ENCODE assay signal across 8 cellular contexts in genomic region chrX:150365051-150365952, GRCh38. TPM values are rescaled to one million over a fixed set of nuclear protein-coding genes. Genes with fewer than 3 reads are reported as not detected.
DNase-seq lines count a peak whose midpoint lies in the region; ATAC-seq and TF ChIP-seq lines count a peak whose summit lies in the region.

No MANE protein-coding gene starts in this region.

- TF ChIP-seq CTCF in HFF-Myc (IDR thresholded peaks at IDR 0.05; ENCODE audit: low read depth, low read length, missing control alignments): peak; percentile 44
- TF ChIP-seq CTCF in RWPE2 (IDR thresholded peaks at IDR 0.05; ENCODE audit: poor library complexity, severe bottlenecking): peak; percentile 43
- no peak for TF ChIP-seq CTCF in omental fat pad (IDR thresholded peaks at IDR 0.05)

- H3K4me1 ChIP-seq in RWPE2 (ENCODE audit: insufficient read depth, poor library complexity, severe bottlenecking) (no peaks in the 10 kb centered on the region), aorta (ENCODE audit: control insufficient read depth in 1 of 2, insufficient read depth in 2 of 2, low read length in 2 of 2) (no peaks in the 10 kb centered on the region)

- peaks cover 16% of the 10 kb centered on the region for H3K27me3 ChIP-seq in RWPE2 (ENCODE audit: insufficient read depth, poor library complexity, severe bottlenecking)
- no peaks in the 10 kb centered on the region for H3K27me3 ChIP-seq in aorta (ENCODE audit: control insufficient read depth in 1 of 2, insufficient read depth in 2 of 2, low read length in 1 of 2)

- H3K27ac ChIP-seq in RWPE2 (ENCODE audit: poor library complexity, severe bottlenecking): no peak overlapping the region
- H3K27ac ChIP-seq in aorta (ENCODE audit: low read depth in 1 of 2, low read length in 2 of 2): peak overlapping the region; percentile 10 to 88

- H3K4me3 ChIP-seq in HFF-Myc (replicated peaks; ENCODE audit: low read depth, low read length): peak overlapping the region; percentile 56
- H3K4me3 ChIP-seq in RWPE2 (ENCODE audit: severe bottlenecking): peak overlapping the region; percentile 38
- H3K4me3 ChIP-seq in aorta (ENCODE audit: low read length in 2 of 2): peak overlapping the region; percentile 26 to 31

- intact Hi-C loops in Right ventricle myocardium superior (cut with DNase I): no loop called here
- intact Hi-C loops in aorta (cut with DNase I): loop anchor here (5.0 to 10.0 kb wide), 5 partner anchors 142 to 411 kb away; no protein-coding TSS in a partner anchor

- H3K36me3 ChIP-seq in RWPE2 (ENCODE audit: low read depth): no peaks in the 10 kb centered on the region
- H3K36me3 ChIP-seq in aorta (ENCODE audit: control insufficient read depth in 1 of 2, insufficient read depth in 2 of 2, low read length in 1 of 2): no peaks in the 10 kb centered on the region

- H3K9me3 ChIP-seq in RWPE2 (ENCODE audit: severe bottlenecking) (no peaks in the 10 kb centered on the region), aorta (ENCODE audit: control insufficient read depth, low read length) (no peaks in the 10 kb centered on the region)

- peak; percentile 29; the same call in 2 of the 3 replicates for ATAC-seq in RWPE2 (ENCODE audit: low read depth)
- ATAC-seq in Right ventricle myocardium superior (ENCODE audit: poor library complexity): peak; percentile 83
- ATAC-seq in omental fat pad (ENCODE audit: low FRiP score): peak; percentile 38
- peak; percentile 79 for ATAC-seq in aorta (ENCODE audit: low FRiP score)

- WGBS in aorta, 2 donors: 0 to 24% methylated on average over 62 to 75 of the region's 75 CpGs

- DNase-seq in AG20443 (ENCODE audit: low spot score) (peak; percentile 59), HFF-Myc (ENCODE audit: extremely low read depth, low read depth) (no peak), RWPE2 (ENCODE audit: low spot score) (no peak), Right ventricle myocardium superior (peak; percentile 82), omental fat pad (ENCODE audit: low spot score) (no peak), aorta (peak; percentile 86 to 92), SHP77 (lab: John Stamatoyannopoulos, UW) (no peak)
- peak; percentile 5 for DNase-seq in activated naive CD8-positive, alpha-beta T cell treated with anti-CD3 and anti-CD28 coated beads, Interleukin-2, amount 50 U/mL, for 16 hours (ENCODE audit: low read depth, low spot score)

RNA-seq across cellular contexts. Expression of gene MAMLD1, which starts 2.2 kb away (rescaled TPM):
- 1.9 TPM for total RNA-seq in Right ventricle myocardium superior
- total RNA-seq in omental fat pad: 10 to 100 TPM in 1 of 4 donors, 1 to 10 TPM in 3; 4.5 to 10.3 (median 6.2) TPM
- total RNA-seq in aorta: 1 to 10 TPM; 7.9 to 8.5 TPM
- 1 to 10 TPM; 1.8 to 7.5 TPM for polyA plus RNA-seq in aorta

Comparison
In these comparisons a context has a peak if more than half of its experiments do, and no peak if none do; other contexts are left out.
1. DNase-seq: peak in AG20443 (single experiment), activated naive CD8-positive, alpha-beta T cell treated with anti-CD3 and anti-CD28 coated beads, Interleukin-2, amount 50 U/mL, for 16 hours (single experiment), Right ventricle myocardium superior (single experiment) and aorta (2 of 2); none in HFF-Myc (single experiment), RWPE2 (single experiment), omental fat pad (single experiment) and SHP77 (0 of 2).
2. CTCF ChIP-seq: peak in HFF-Myc (single experiment) and RWPE2 (single experiment); none in omental fat pad (0 of 3).
3. ATAC-seq: peak in every context shown above with its lines; median percentile 83 in Right ventricle myocardium superior; 79 in aorta; 38 in omental fat pad; 29 in RWPE2.
4. Peak in every context shown above with its lines, with median percentiles within 50 percentile points of each other: H3K4me3 ChIP-seq.